In genomic region chr3:185537369-185537970, GRCh38 we compare ENCODE assay signal across 8 cellular contexts. TPM values are rescaled to one million over a fixed set of nuclear protein-coding genes. Genes with fewer than 3 reads are reported as not detected.
DNase-seq lines count a peak whose midpoint lies in the region; ATAC-seq and TF ChIP-seq lines count a peak whose summit lies in the region.

No MANE protein-coding gene starts in this region.

- no peak overlapping the region for H3K4me3 ChIP-seq in testis

- no peaks in the 10 kb centered on the region for H3K36me3 ChIP-seq in testis (ENCODE audit: low read depth, missing control alignments)

- TF ChIP-seq POLR2A in Raji (IDR thresholded peaks at IDR 0.05; ENCODE audit: insufficient read depth, low read depth, low read length) (peak; percentile 41; the same call in 1 of the 2 replicates), testis (IDR thresholded peaks at IDR 0.05) (no peak)

- no peaks in the 10 kb centered on the region for H3K27me3 ChIP-seq in testis

- H3K36me3 Mint-ChIP-seq in effector memory CD8-positive, alpha-beta T cell (ENCODE audit: insufficient read depth): no peaks in the 10 kb centered on the region
- no peaks in the 10 kb centered on the region for H3K36me3 Mint-ChIP-seq in nephron progenitor cell (ENCODE audit: low read depth)

- H3K4me1 ChIP-seq in testis: peaks cover 5% of the 10 kb centered on the region

- intact Hi-C loops in testis (cut with DNase I; ENCODE audit: low total_unique reads): no loop called here

- H3K27ac ChIP-seq in testis: no peak overlapping the region

- DNase-seq in DMS79 (lab: John Stamatoyannopoulos, UW) (peak; percentile 13), nephron progenitor cell (no peak), AG08396 (ENCODE audit: low spot score) (no peak), testis (no peak)
- no peak for DNase-seq in effector memory CD8-positive, alpha-beta T cell

- ATAC-seq in GM19351 (IDR thresholded peaks at IDR 0.05; ENCODE audit: unreplicated experiment) (peak; percentile 97), HG03196 (IDR thresholded peaks at IDR 0.05; ENCODE audit: unreplicated experiment) (peak; percentile 99)
- peak; percentile 52 for ATAC-seq in effector memory CD8-positive, alpha-beta T cell (replicated peaks)

- H3K27me3 Mint-ChIP-seq in effector memory CD8-positive, alpha-beta T cell: peaks cover 4 to 5% of the 10 kb centered on the region in 2 donors
- H3K27me3 Mint-ChIP-seq in nephron progenitor cell (ENCODE audit: low read depth, poor library complexity): peaks cover 13% of the 10 kb centered on the region

- peaks cover 4 to 5% of the 10 kb centered on the region in 2 donors for H3K4me1 Mint-ChIP-seq in effector memory CD8-positive, alpha-beta T cell (ENCODE audit: low read depth in 2 of 2)
- peaks cover 7% of the 10 kb centered on the region for H3K4me1 Mint-ChIP-seq in nephron progenitor cell

- 61 to 67% methylated on average over 9 of the region's 9 CpGs for WGBS in testis, 2 donors

- TF ChIP-seq CTCF in nephron progenitor cell (IDR thresholded peaks at IDR 0.05): no peak
- no peak for TF ChIP-seq CTCF in testis (IDR thresholded peaks at IDR 0.05)

- peak overlapping the region; percentile 3 to 85 for H3K27ac Mint-ChIP-seq in effector memory CD8-positive, alpha-beta T cell
- H3K27ac Mint-ChIP-seq in nephron progenitor cell: peak overlapping the region; percentile 58

- H3K9me3 ChIP-seq in testis: no peaks in the 10 kb centered on the region

- H3K9me3 Mint-ChIP-seq in effector memory CD8-positive, alpha-beta T cell: no peaks in the 10 kb centered on the region
- H3K9me3 Mint-ChIP-seq in nephron progenitor cell: no peaks in the 10 kb centered on the region

- no peak overlapping the region for H3K4me3 Mint-ChIP-seq in effector memory CD8-positive, alpha-beta T cell
- H3K4me3 Mint-ChIP-seq in nephron progenitor cell: no peak overlapping the region

RNA-seq across cellular contexts. Expression of gene LIPH, which starts 14.9 kb away (rescaled TPM):
- total RNA-seq in testis: 10 to 100 TPM; 15.0 to 18.0 TPM
- polyA plus RNA-seq in testis (ENCODE audit: insufficient read depth, low read depth, low replicate concordance): 4.2 TPM

RNA-seq across cellular contexts. Expression of gene TMEM41A, which starts 38.6 kb away (rescaled TPM):
- total RNA-seq in testis: 10 to 100 TPM; 34.4 to 38.7 TPM
- 29.9 TPM for polyA plus RNA-seq in testis (ENCODE audit: insufficient read depth, low read depth, low replicate concordance)

RNA-seq across cellular contexts. Expression of gene SENP2, which starts 48.6 kb away (rescaled TPM):
- 10 to 100 TPM; 56.7 to 88.1 TPM for total RNA-seq in testis
- 146 TPM for polyA plus RNA-seq in testis (ENCODE audit: insufficient read depth, low read depth, low replicate concordance)
